ENCODE assay signal across 21 cellular contexts in genomic region chr1:118954286-118954890, GRCh38. TPM values are rescaled to one million over a fixed set of nuclear protein-coding genes. Genes with fewer than 3 reads are reported as not detected.
DNase-seq lines count a peak whose midpoint lies in the region; ATAC-seq and TF ChIP-seq lines count a peak whose summit lies in the region.
"Had no signal": no experiment of that assay in that cellular context is flagged by ENCODE, and none has a peak within 500 bp of the region (broad histone marks: within the 10 kb centered on the region; RNA-seq: fewer than 3 reads in every experiment).

No MANE protein-coding gene starts in this region.

- no peak overlapping the region for H2BK15ac ChIP-seq in mesendoderm (replicated peaks; ENCODE audit: low read depth)

- ATAC-seq in HG02973 (IDR thresholded peaks at IDR 0.05; ENCODE audit: unreplicated experiment), result no peak
- ATAC-seq in activated CD4-positive, CD25-positive, alpha-beta regulatory T cell treated with anti-CD3 and anti-CD28 coated beads, Interleukin-2, amount 50 U/mL, for 24 hours, result no peak
- ATAC-seq: Panc1 had no signal

- no peak overlapping the region for H3K23ac ChIP-seq in mesendoderm (ENCODE audit: low read length)

- no peak overlapping the region for H2AFZ ChIP-seq in GM23248

- DNase-seq in GM23248 (peak; percentile 47), brain microvascular endothelial cell (peak; percentile 20), mesendoderm (peak; percentile 30), CD14-positive monocyte (ENCODE audit: low spot score) (no peak), NCI-H2171 treated with DMSO at 0.1 percent for 48 hours (lab: John Stamatoyannopoulos, UW) (no peak)
- DNase-seq: BE2C, Calu3, DMS79 treated with DMSO at 0.1 percent for 48 hours, GOT3, NCI-H1092, NCI-H1417 treated with DMSO at 0.1 percent for 48 hours, NCI-H1694 treated with DMSO at 0.1 percent for 48 hours, NCI-H2081, NCI-H226, NCI-H510A, NCI-H69, SHP77 treated with DMSO at 0.1 percent for 48 hours had no signal

- H3K4me1 ChIP-seq in GM23248 (ENCODE audit: insufficient read depth), result peaks cover 59% of the 10 kb centered on the region
- H3K4me1 ChIP-seq in mesendoderm (ENCODE audit: control insufficient read depth, low read depth, low read length), result no peaks in the 10 kb centered on the region
- H3K4me1 ChIP-seq: BE2C, HAP-1 had no signal

- no peaks in the 10 kb centered on the region for H3K4me1 Mint-ChIP-seq in CD14-positive monocyte

- H3K9me3 ChIP-seq in GM23248 (ENCODE audit: low read depth), result no peaks in the 10 kb centered on the region
- H3K9me3 ChIP-seq: BE2C, HAP-1 had no signal

- H3K18ac ChIP-seq in mesendoderm (ENCODE audit: low read length), result no peak overlapping the region

- H3K36me3 ChIP-seq in GM23248 (ENCODE audit: low read depth) (no peaks in the 10 kb centered on the region; the same call in 1 of the 2 replicates), brain microvascular endothelial cell (replicated peaks) (no peaks in the 10 kb centered on the region), mesendoderm (ENCODE audit: control insufficient read depth, insufficient read depth, low read length) (no peaks in the 10 kb centered on the region)
- H3K36me3 ChIP-seq: BE2C, HAP-1 had no signal

- H3K4me3 ChIP-seq in GM23248 (0 out of 2 replicates have a peak overlapping the region, but pooled peaks have one; percentile 19), brain microvascular endothelial cell (ENCODE audit: low read depth, low read length) (no peak overlapping the region), mesendoderm (ENCODE audit: low read length) (no peak overlapping the region)
- H3K4me3 ChIP-seq: HAP-1 had no signal

- no peak overlapping the region for H2BK5ac ChIP-seq in mesendoderm (ENCODE audit: low read length)

- H3K4ac ChIP-seq in mesendoderm (ENCODE audit: low read depth, low read length), result no peak overlapping the region

- H4K8ac ChIP-seq in mesendoderm (ENCODE audit: low read depth, low read length), result no peak overlapping the region

- 4% methylated on average over 3 of the region's 3 CpGs for WGBS in GM23248 (ENCODE audit: low coverage in 1 of 2, low lambda C conversion rate in 2 of 2, missing lambda C conversion rate in 2 of 2), 2 experiments
- WGBS in mesendoderm (ENCODE audit: extremely low coverage, insufficient coverage, low lambda C conversion rate), result no CpG with 5 or more reads among the region's 3 CpGs

- H2BK120ac ChIP-seq in mesendoderm (ENCODE audit: low read depth, low read length), result no peak overlapping the region

- intact Hi-C loops in CD14-positive monocyte (cut with micrococcal nuclease), result no loop called here

- TF ChIP-seq CTCF in brain microvascular endothelial cell (IDR thresholded peaks at IDR 0.05; ENCODE audit: low read depth, low read length, missing control alignments) (no peak), CD14-positive monocyte (IDR thresholded peaks at IDR 0.05) (no peak)

- H3K4me3 Mint-ChIP-seq in CD14-positive monocyte, result no peak overlapping the region

- no peak overlapping the region for H4K5ac ChIP-seq in mesendoderm (ENCODE audit: low read length)

- H3K27me3 ChIP-seq in GM23248 (replicated peaks; ENCODE audit: insufficient read depth), result no peaks in the 10 kb centered on the region
- no peaks in the 10 kb centered on the region for H3K27me3 ChIP-seq in brain microvascular endothelial cell (replicated peaks)
- no peaks in the 10 kb centered on the region for H3K27me3 ChIP-seq in mesendoderm (ENCODE audit: insufficient read depth, low read length, poor library complexity)
- H3K27me3 ChIP-seq: BE2C had no signal

- H3K9me3 Mint-ChIP-seq in CD14-positive monocyte, result peaks cover 0 to 7% (median 2%) of the 10 kb centered on the region in 7 donors

- H2AK5ac ChIP-seq in mesendoderm (ENCODE audit: low read length), result no peak overlapping the region

- peaks cover 24% of the 10 kb centered on the region; the same call in 1 of the 2 replicates for H4K20me1 ChIP-seq in GM23248 (ENCODE audit: insufficient read depth)

- no peak overlapping the region for H3K27ac Mint-ChIP-seq in CD14-positive monocyte

- H3K9ac ChIP-seq in GM23248 (no peak overlapping the region), mesendoderm (ENCODE audit: low read length) (no peak overlapping the region)

- no peak overlapping the region for H3K56ac ChIP-seq in mesendoderm (ENCODE audit: low read length)

- no peak overlapping the region for H3K27ac ChIP-seq in GM23248
- peak overlapping the region; percentile 4 for H3K27ac ChIP-seq in brain microvascular endothelial cell
- H3K27ac ChIP-seq in mesendoderm (ENCODE audit: low read depth, low read length), result no peak overlapping the region

- no peaks in the 10 kb centered on the region for H3K36me3 Mint-ChIP-seq in CD14-positive monocyte

- H3K27me3 Mint-ChIP-seq in CD14-positive monocyte (ENCODE audit: low read depth in 3 of 3), result peaks cover 1 to 4% (median 4%) of the 10 kb centered on the region in 3 donors

- H3K79me2 ChIP-seq in GM23248 (ENCODE audit: insufficient read depth), result peaks cover 98% of the 10 kb centered on the region
- no peaks in the 10 kb centered on the region for H3K79me2 ChIP-seq in mesendoderm (ENCODE audit: control insufficient read depth, insufficient read depth, low read length)

- peaks cover 34% of the 10 kb centered on the region for H3F3A ChIP-seq in GM23248 (ENCODE audit: insufficient read depth)

- no peaks in the 10 kb centered on the region for H3K79me1 ChIP-seq in mesendoderm (ENCODE audit: low read length)

- in situ Hi-C loops in GM23248 (cut with MboI) (no loop called here), brain microvascular endothelial cell (cut with HindIII; ENCODE audit: low pct_ligation_motif_present, low sequenced_read_pairs) (no loop called here)

- H3K4me2 ChIP-seq in GM23248 (ENCODE audit: unreplicated experiment), result peak overlapping the region; percentile 28
- H3K4me2 ChIP-seq in mesendoderm (ENCODE audit: low read length), result no peak overlapping the region

- no peaks in the 10 kb centered on the region for H3K9me2 ChIP-seq in GM23248 (ENCODE audit: insufficient read depth)

RNA-seq across cellular contexts. Expression of gene TBX15, which starts 33.8 kb away (rescaled TPM):
- total RNA-seq in GM23248 (2014; rRNA removed; shearing (Covaris generic)), result 32.2 and 38.7 TPM in 2 replicates
- 39.8 and 41.7 TPM in 2 replicates for polyA plus RNA-seq in GM23248 (2016; fragmentation: Nextera tagmentation; extraction: Ambion mirVana)
- 0.14 TPM for polyA plus RNA-seq in mesendoderm (2013, experiment 1 of 2)
- polyA plus RNA-seq in mesendoderm (2013, experiment 2 of 2), result 0.14 TPM
- not detected for polyA plus RNA-seq in CD14-positive monocyte
- total RNA-seq: Calu3 had no signal

Comparison
In these comparisons a context has a peak if more than half of its experiments do, and no peak if none do; other contexts are left out.
1. DNase-seq: peak in GM23248 (single experiment), brain microvascular endothelial cell (single experiment) and mesendoderm (single experiment); none in CD14-positive monocyte (single experiment) and NCI-H2171 treated with DMSO at 0.1 percent for 48 hours (single experiment).
2. RNA of gene TBX15, which starts 33.8 kb away (polyA plus RNA-seq): 39.8 to 41.7 TPM in GM23248; not detected in CD14-positive monocyte; every median in the first group is over 10 times any median in the second.